Comparison of ENCODE assay signal across 8 cellular contexts in genomic region chr4:16083217-16084191, GRCh38. TPM values are rescaled to one million over a fixed set of nuclear protein-coding genes. Genes with fewer than 3 reads are reported as not detected.
DNase-seq lines count a peak whose midpoint lies in the region; ATAC-seq and TF ChIP-seq lines count a peak whose summit lies in the region.

Gene PROM1 (minus strand): TSS chr4:16084023. CDS start chr4:16075906, 8,117 bp downstream.

- peak; percentile 40 to 57 for ATAC-seq in naive B cell (ENCODE audit: low read depth in 2 of 2)
- no peak for ATAC-seq in GM21381 (IDR thresholded peaks at IDR 0.05; ENCODE audit: unreplicated experiment)

- H3K4me1 Mint-ChIP-seq in endothelial cell (ENCODE audit: unreplicated experiment) (peaks cover 17% of the 10 kb centered on the region), naive B cell (peaks cover 14 to 23% (median 23%) of the 10 kb centered on the region in 3 donors)

- H3K4me3 ChIP-seq in uterus, result peak within 1 kb of the TSS; percentile 20 to 25

- no peak within 1 kb of the TSS for H3K27ac Mint-ChIP-seq in endothelial cell (ENCODE audit: unreplicated experiment)
- no peak within 1 kb of the TSS for H3K27ac Mint-ChIP-seq in naive B cell

- peaks cover 7% of the 10 kb centered on the region for H3K36me3 Mint-ChIP-seq in endothelial cell (ENCODE audit: low read depth, unreplicated experiment)
- H3K36me3 Mint-ChIP-seq in naive B cell, result peaks cover 8% of the 10 kb centered on the region in 2 donors

- H3K4me3 Mint-ChIP-seq in endothelial cell (ENCODE audit: unreplicated experiment) (peak within 1 kb of the TSS; percentile 88), naive B cell (peak within 1 kb of the TSS; percentile 73 to 93 (median 86))

- DNase-seq in DMS53 (lab: John Stamatoyannopoulos, UW) (peak; percentile 94), NCI-H510A (lab: John Stamatoyannopoulos, UW) (peak; percentile 49), endothelial cell (ENCODE audit: low spot score) (peak; percentile 35), naive B cell (peak; percentile 5), uterus (no peak), NCI-H187 (lab: John Stamatoyannopoulos, UW) (no peak)
- no peak for DNase-seq in effector CD4-positive, alpha-beta T cell

- TF ChIP-seq POLR2A in uterus (IDR thresholded peaks at IDR 0.05), result no peak

- H3K9me3 Mint-ChIP-seq in endothelial cell (ENCODE audit: unreplicated experiment) (no peaks in the 10 kb centered on the region), naive B cell (peaks cover 3 to 12% (median 7%) of the 10 kb centered on the region in 7 donors)

- H3K27me3 ChIP-seq in uterus, result peaks cover 6 to 21% of the 10 kb centered on the region in 2 donors

- intact Hi-C loops in uterus (cut with DNase I; ENCODE audit: low total_unique reads), result no loop called here

- peaks cover 0 to 8% of the 10 kb centered on the region in 2 donors for H3K4me1 ChIP-seq in uterus

- TF ChIP-seq CTCF in endothelial cell (IDR thresholded peaks at IDR 0.05; ENCODE audit: unreplicated experiment), result no peak
- no peak for TF ChIP-seq CTCF in uterus (IDR thresholded peaks at IDR 0.05)

- H3K27me3 Mint-ChIP-seq in endothelial cell (ENCODE audit: unreplicated experiment), result peaks cover 19% of the 10 kb centered on the region
- peaks cover 54 to 76% (median 63%) of the 10 kb centered on the region in 3 donors for H3K27me3 Mint-ChIP-seq in naive B cell

- H3K27ac ChIP-seq in uterus, result no peak within 1 kb of the TSS

- no peaks in the 10 kb centered on the region for H3K36me3 ChIP-seq in uterus

- H3K9me3 ChIP-seq in uterus, result no peaks in the 10 kb centered on the region

RNA-seq across cellular contexts. Expression of gene PROM1, which starts in this region (rescaled TPM):
- total RNA-seq in endothelial cell (ENCODE audit: unreplicated experiment) (12.2 TPM), uterus (10 to 100 TPM in 1 of 4 donors, 1 to 10 TPM in 1, under 1 TPM in 2; 0.18 to 24.6 (median 1.1) TPM)
- polyA plus RNA-seq in naive B cell (ENCODE audit: low read depth in 6 of 6), result not detected

Comparison
In these comparisons a context has a peak if more than half of its experiments do, and no peak if none do; other contexts are left out.
1. Peak in DNase-seq and ATAC-seq in naive B cell; RNA of the gene not detected or under 1 TPM.
2. DNase-seq: peak in DMS53 (single experiment), NCI-H510A (single experiment) and endothelial cell (single experiment); none in uterus (0 of 2), effector CD4-positive, alpha-beta T cell (single experiment) and NCI-H187 (0 of 2).